In genomic region chr11:68371176-68372041, GRCh38 we compare ENCODE assay signal across 10 cellular contexts. TPM values are rescaled to one million over a fixed set of nuclear protein-coding genes. Genes with fewer than 3 reads are reported as not detected.
DNase-seq lines count a peak whose midpoint lies in the region; ATAC-seq and TF ChIP-seq lines count a peak whose summit lies in the region.
"Had no signal": no experiment of that assay in that cellular context is flagged by ENCODE, and none has a peak within 500 bp of the region (broad histone marks: within the 10 kb centered on the region; RNA-seq: fewer than 3 reads in every experiment).

No MANE protein-coding gene starts in this region.

- H2AFZ ChIP-seq in SU-DHL-6 (ENCODE audit: low read depth, low read length, severe bottlenecking), result no peak overlapping the region

- H3K4me1 Mint-ChIP-seq in stimulated activated naive B cell treated with anti-CD40 and anti-IgM and Interleukin-4, amounts not matched to agents 10 μg/mL and 1 μg/mL and 100 μg/mL, for 72 hours, result peaks cover 56 to 75% of the 10 kb centered on the region in 2 donors

- intact Hi-C loops in right cardiac atrium (cut with DNase I), result loop anchor here in 3 of 4 donors (5.0 to 10.0 kb wide), 3 partner anchors 39 to 59 kb away; partner anchors contain the start of gene LRP5 (in 2 of the 3)

- 80% methylated on average over 35 of the region's 35 CpGs for WGBS in right cardiac atrium

- H3K36me3 ChIP-seq in SU-DHL-6 (ENCODE audit: low read length), result no peaks in the 10 kb centered on the region

- no peaks in the 10 kb centered on the region for H3K9me3 ChIP-seq in SU-DHL-6 (ENCODE audit: insufficient read depth, low read length)
- H3K9me3 ChIP-seq in right cardiac atrium (ENCODE audit: control insufficient read depth, low read length), result no peaks in the 10 kb centered on the region

- H3K4me3 Mint-ChIP-seq in stimulated activated naive B cell treated with anti-CD40 and anti-IgM and Interleukin-4, amounts not matched to agents 10 μg/mL and 1 μg/mL and 100 μg/mL, for 72 hours, result peak overlapping the region; percentile 71 to 77

- no peaks in the 10 kb centered on the region for H3K9me3 Mint-ChIP-seq in stimulated activated naive B cell treated with anti-CD40 and anti-IgM and Interleukin-4, amounts not matched to agents 10 μg/mL and 1 μg/mL and 100 μg/mL, for 72 hours

- H3K36me3 Mint-ChIP-seq in stimulated activated naive B cell treated with anti-CD40 and anti-IgM and Interleukin-4, amounts not matched to agents 10 μg/mL and 1 μg/mL and 100 μg/mL, for 72 hours, result peaks cover 8 to 11% of the 10 kb centered on the region in 2 donors

- TF ChIP-seq CTCF in SU-DHL-6 (IDR thresholded peaks at IDR 0.05; ENCODE audit: insufficient read depth, low read length, poor library complexity, severe bottlenecking), result no peak

- no peak overlapping the region; the same call in 1 of the 2 replicates for H3K9ac ChIP-seq in SU-DHL-6 (ENCODE audit: low read length)

- ATAC-seq in GM18868 (IDR thresholded peaks at IDR 0.05; ENCODE audit: unreplicated experiment), result peak; percentile 25
- ATAC-seq in right cardiac atrium, result peak; percentile 5 to 38
- ATAC-seq in stimulated activated naive B cell treated with anti-CD40 and anti-IgM and Interleukin-4, amounts not matched to agents 10 μg/mL and 1 μg/mL and 100 μg/mL, for 72 hours (replicated peaks), result peak; percentile 63 to 65

- no peaks in the 10 kb centered on the region for H3F3A ChIP-seq in SU-DHL-6 (ENCODE audit: insufficient read depth)

- H3K4me1 ChIP-seq in right cardiac atrium (ENCODE audit: control insufficient read depth, insufficient read depth, low read length), result peaks cover 22% of the 10 kb centered on the region

- no peaks in the 10 kb centered on the region for H3K27me3 ChIP-seq in SU-DHL-6 (ENCODE audit: low read length)
- no peaks in the 10 kb centered on the region for H3K27me3 ChIP-seq in right cardiac atrium (ENCODE audit: control insufficient read depth, insufficient read depth)

- DNase-seq in right cardiac atrium, result peak; percentile 52 to 86 (median 77)
- peak; percentile 73 for DNase-seq in stimulated activated naive B cell treated with anti-CD40 and anti-IgM and Interleukin-4, amounts not matched to agents 10 μg/mL and 1 μg/mL and 100 μg/mL, for 72 hours
- no peak for DNase-seq in stimulated activated CD4-positive, alpha-beta T cell treated with anti-CD3 and anti-CD28 coated beads, Interleukin-15, amount 100 ng/mL, for 24 hours
- no peak for DNase-seq in H4 (ENCODE audit: low spot score)
- no peak for DNase-seq in T-helper 9 cell
- DNase-seq in foreskin melanocyte, result no peak
- DNase-seq: DND-41, NCI-H82 had no signal

- H3K4me2 ChIP-seq in SU-DHL-6 (ENCODE audit: low read depth, low read length, poor library complexity, severe bottlenecking), result peak overlapping the region; percentile 13

- H4K20me1 ChIP-seq in SU-DHL-6 (ENCODE audit: low read depth, low read length), result no peaks in the 10 kb centered on the region

- H3K27ac ChIP-seq in SU-DHL-6 (ENCODE audit: low read depth, low read length) (no peak overlapping the region), right cardiac atrium (ENCODE audit: low read length) (peak overlapping the region; percentile 75)

- no peaks in the 10 kb centered on the region for H3K9me2 ChIP-seq in SU-DHL-6 (replicated peaks; ENCODE audit: insufficient read depth, low read length)

- H3K27me3 Mint-ChIP-seq in stimulated activated naive B cell treated with anti-CD40 and anti-IgM and Interleukin-4, amounts not matched to agents 10 μg/mL and 1 μg/mL and 100 μg/mL, for 72 hours, result peaks cover 25 to 38% of the 10 kb centered on the region in 2 donors

- no peak overlapping the region for H3K4me3 ChIP-seq in SU-DHL-6 (ENCODE audit: insufficient read depth, low read length, poor library complexity, severe bottlenecking)
- no peak overlapping the region for H3K4me3 ChIP-seq in right cardiac atrium (ENCODE audit: low read length)

- no peaks in the 10 kb centered on the region for H3K79me2 ChIP-seq in SU-DHL-6 (ENCODE audit: insufficient read depth, low read length)

- H3K27ac Mint-ChIP-seq in stimulated activated naive B cell treated with anti-CD40 and anti-IgM and Interleukin-4, amounts not matched to agents 10 μg/mL and 1 μg/mL and 100 μg/mL, for 72 hours, result peak overlapping the region; percentile 95

RNA-seq across cellular contexts. Expression of gene LRP5, which starts 59.0 kb away (rescaled TPM):
- 10 to 100 TPM; 61.6 to 88.8 (median 75.4) TPM for total RNA-seq in right cardiac atrium
- 57.1 TPM for polyA plus RNA-seq in right cardiac atrium
- 14.1 and 22.7 TPM in 2 replicates for total RNA-seq in H4 (2014; rRNA removed; shearing (Covaris generic))

Comparison
In these comparisons a context has a peak if more than half of its experiments do, and no peak if none do; other contexts are left out.
1. DNase-seq: peak in right cardiac atrium (3 of 3) and stimulated activated naive B cell treated with anti-CD40 and anti-IgM and Interleukin-4, amounts not matched to agents 10 μg/mL and 1 μg/mL and 100 μg/mL, for 72 hours (single experiment); none in stimulated activated CD4-positive, alpha-beta T cell treated with anti-CD3 and anti-CD28 coated beads, Interleukin-15, amount 100 ng/mL, for 24 hours (single experiment), H4 (single experiment), T-helper 9 cell (single experiment) and foreskin melanocyte (single experiment).
2. Peak in every context shown above with its lines, with median percentiles within 50 percentile points of each other: ATAC-seq.